17 cellular contexts compared by ENCODE assay signal in the genomic region with DNA sequence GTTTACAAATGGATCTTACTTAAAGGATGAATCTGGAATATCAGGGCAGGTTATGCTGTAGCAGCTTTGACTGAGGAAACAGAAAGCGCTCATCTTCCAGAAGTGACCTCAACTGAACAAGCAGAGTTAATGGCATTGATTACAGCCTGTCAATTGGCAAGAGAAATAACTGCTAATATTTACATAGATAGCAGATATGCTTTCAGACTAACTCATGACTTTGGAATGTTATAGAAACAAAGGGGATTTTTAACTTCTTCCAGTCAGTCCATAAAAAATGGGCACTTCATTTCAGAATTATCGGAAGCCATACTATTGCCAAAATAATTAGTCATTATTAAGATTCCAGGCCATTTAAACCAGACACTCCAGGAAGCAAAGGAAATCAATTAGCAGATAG.
"Had no signal": no experiment of that assay in that cellular context is flagged by ENCODE, and none has a peak within 500 bp of the region (broad histone marks: within the 10 kb centered on the region; RNA-seq: fewer than 3 reads in every experiment).

No MANE protein-coding gene starts in this region.

- H3K27ac Mint-ChIP-seq: natural killer cell had no signal

- H3K4me3 ChIP-seq: colonic mucosa, hepatocyte, smooth muscle cell, suprapubic skin, thyroid gland, upper lobe of left lung, uterus had no signal

- H3K36me3 Mint-ChIP-seq: natural killer cell had no signal

- H3K4me1 ChIP-seq: thyroid gland, upper lobe of left lung, uterus had no signal

- H3K9me3 Mint-ChIP-seq: natural killer cell had no signal

- H3K4me1 Mint-ChIP-seq: natural killer cell, neural crest cell had no signal

- H3K36me3 ChIP-seq: colonic mucosa, suprapubic skin, thyroid gland, upper lobe of left lung, uterus had no signal

- H3K27me3 ChIP-seq: colonic mucosa, hepatocyte, suprapubic skin, thyroid gland, upper lobe of left lung, uterus had no signal

- H3K4me3 Mint-ChIP-seq: natural killer cell, neural crest cell had no signal

- DNase-seq: colonic mucosa; dermis blood vessel endothelial cell; foreskin melanocyte; head of caudate nucleus; kidney glomerular epithelial cell; mammary epithelial cell; natural killer cell; right cardiac atrium; stimulated activated CD4-positive, alpha-beta T cell treated with anti-CD3 and anti-CD28 coated beads, Interleukin-2, amount 100 ng/mL, for 48 hours; stimulated activated naive CD8-positive, alpha-beta T cell treated with anti-CD3 and anti-CD28 coated beads, Interleukin-15, Interleukin-2, amounts not matched to agents 100 U/mL and 50 U/mL, for 24 hours; thyroid gland; upper lobe of left lung; uterus had no signal

- H3K9me3 ChIP-seq: colonic mucosa, suprapubic skin, thyroid gland, upper lobe of left lung, uterus had no signal

- H3K27ac ChIP-seq: colonic mucosa, hepatocyte, suprapubic skin, thyroid gland, upper lobe of left lung, uterus had no signal

- ATAC-seq: natural killer cell; right cardiac atrium; stimulated activated naive CD8-positive, alpha-beta T cell treated with anti-CD3 and anti-CD28 coated beads, Interleukin-15, Interleukin-2, amounts not matched to agents 100 U/mL and 50 U/mL, for 24 hours had no signal
